Comparison of ENCODE assay signal across 1 cellular context in the genomic region with DNA sequence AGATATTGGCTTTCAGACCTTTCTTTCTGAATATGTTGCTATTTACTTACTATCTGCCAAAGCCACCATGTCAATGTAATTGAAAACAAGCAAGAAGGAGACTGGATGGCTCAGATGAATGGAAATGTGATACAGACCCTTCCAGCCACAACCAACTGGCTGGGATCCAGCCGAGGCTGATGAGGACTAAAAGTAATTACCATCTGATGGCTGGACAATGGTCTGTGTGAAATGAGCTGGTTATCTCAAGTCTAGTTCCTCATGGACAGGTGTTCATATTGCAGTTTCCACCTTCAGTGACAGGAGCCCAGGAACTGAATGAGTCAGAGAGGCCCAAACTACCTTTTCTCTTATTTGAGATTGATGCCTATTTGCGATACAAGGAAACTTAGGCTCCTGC.
TF ChIP-seq lines count a peak whose summit lies in the region.

No MANE protein-coding gene starts in this region.

TF ChIP-seq in GM23338, 12 proteins besides CTCF, POLR2A, EP300 and RAD21 (continued from another document):
- TF ChIP-seq ZNF114 (CRISPR knock-in tag; IDR thresholded peaks at IDR 0.05) (no peak), JUNB (IDR thresholded peaks at IDR 0.05; ENCODE audit: unreplicated experiment) (no peak), POLR2AphosphoS5 (IDR thresholded peaks at IDR 0.05; ENCODE audit: low read depth) (no peak), EZH2phosphoT487 (IDR thresholded peaks at IDR 0.05; ENCODE audit: unreplicated experiment) (no peak), EZH2 (IDR thresholded peaks at IDR 0.05; ENCODE audit: low read depth, unreplicated experiment) (no peak), ETS1 (IDR thresholded peaks at IDR 0.05) (no peak), STAT1 (IDR thresholded peaks at IDR 0.05; ENCODE audit: unreplicated experiment) (no peak), NANOG (IDR thresholded peaks at IDR 0.05; ENCODE audit: borderline replicate concordance) (no peak)
